8 cellular contexts compared by ENCODE assay signal in the genomic region with DNA sequence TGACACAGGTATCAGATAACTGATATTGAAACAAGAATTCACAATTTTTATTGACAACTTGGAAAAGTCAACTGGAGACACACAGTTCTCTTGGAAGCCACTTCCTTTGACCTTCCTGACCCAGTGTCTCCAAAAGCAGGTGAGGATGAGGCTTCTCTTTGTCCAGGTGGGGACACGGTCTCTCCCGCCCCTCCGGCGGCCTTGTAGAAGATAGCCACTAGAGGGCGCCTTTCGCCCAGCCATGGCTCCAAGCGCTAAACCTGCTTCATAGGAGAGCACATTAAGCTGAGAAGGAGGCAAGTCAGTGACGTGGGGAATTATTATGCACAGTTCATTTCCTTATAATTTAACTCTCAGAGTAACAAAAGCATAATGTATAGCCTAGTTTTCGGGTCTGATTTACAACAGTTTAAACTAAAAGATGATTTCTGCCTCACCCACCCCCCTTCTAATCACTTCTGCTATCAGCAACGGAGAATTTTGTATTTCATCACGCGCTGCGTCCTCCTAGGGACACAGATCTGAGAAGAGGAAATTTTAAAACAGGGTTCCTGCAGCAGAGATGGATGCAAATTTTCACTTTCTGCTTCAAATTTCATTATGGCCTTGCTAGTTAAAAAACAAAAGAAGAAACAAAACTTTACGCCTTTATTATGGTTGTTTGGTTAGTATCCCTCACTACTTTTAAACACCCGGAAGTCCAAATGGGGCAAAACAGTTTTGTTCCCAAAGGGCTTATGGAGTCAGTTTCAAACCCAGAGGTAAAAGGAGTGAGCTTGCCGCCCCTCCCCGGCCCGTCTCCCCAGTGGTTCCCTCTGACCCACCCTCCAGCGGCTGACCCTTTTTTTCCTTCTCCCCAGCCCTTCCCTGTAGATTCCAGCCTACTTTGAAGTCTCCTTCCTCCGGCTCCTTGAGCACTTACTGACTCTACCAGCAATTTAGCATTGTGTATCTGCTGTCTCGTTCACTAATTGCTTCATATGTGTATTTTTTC.
DNase-seq lines count a peak whose midpoint lies in the region; TF ChIP-seq lines count a peak whose summit lies in the region.

No MANE protein-coding gene starts in this region.

- H3K4me3 ChIP-seq in H7 (ENCODE audit: insufficient read depth, low read depth, low read length) (peak overlapping the region; percentile 19; the same call in 1 of the 2 replicates), LNCaP clone FGC (ENCODE audit: low read depth, low read length) (0 out of 2 replicates have a peak overlapping the region, but pooled peaks have one; percentile 12), SJCRH30 (no peak overlapping the region), ovary (peak overlapping the region; percentile 33), thymus (ENCODE audit: low read length) (peak overlapping the region; percentile 51)

- no peaks in the 10 kb centered on the region for H3K36me3 ChIP-seq in H7 (replicated peaks; ENCODE audit: control insufficient read depth, insufficient read depth, low read length)
- H3K36me3 ChIP-seq in SJCRH30: no peaks in the 10 kb centered on the region
- H3K36me3 ChIP-seq in ovary: no peaks in the 10 kb centered on the region
- no peaks in the 10 kb centered on the region for H3K36me3 ChIP-seq in thymus (ENCODE audit: control insufficient read depth, insufficient read depth)

- TF ChIP-seq CTCF in LNCaP clone FGC (IDR thresholded peaks at IDR 0.05; ENCODE audit: control insufficient read depth, extremely low read depth, insufficient read depth) (peak; percentile 84), ovary (IDR thresholded peaks at IDR 0.05) (peak; percentile 52 to 67 (median 61))

- WGBS in ovary, 3 donors: 6 to 15% (median 13%) methylated on average over 21 of the region's 21 CpGs
- 20% methylated on average over 21 of the region's 21 CpGs for WGBS in thymus

- H3K4me1 ChIP-seq in SJCRH30 (no peaks in the 10 kb centered on the region), ovary (ENCODE audit: insufficient read depth) (peaks cover 1% of the 10 kb centered on the region), thymus (ENCODE audit: control insufficient read depth, insufficient read depth, low read length) (no peaks in the 10 kb centered on the region)

- H3K9me3 ChIP-seq in SJCRH30 (replicated peaks) (no peaks in the 10 kb centered on the region), ovary (no peaks in the 10 kb centered on the region), thymus (ENCODE audit: control insufficient read depth) (no peaks in the 10 kb centered on the region)

- peak; percentile 73 for DNase-seq in ELR (ENCODE audit: low read depth)
- DNase-seq in H7: peak; percentile 72
- peak; percentile 32 for DNase-seq in LNCaP clone FGC (ENCODE audit: low read depth)
- DNase-seq in SJCRH30: peak; percentile 57 to 83
- peak; percentile 45 to 67 (median 56) for DNase-seq in activated naive CD4-positive, alpha-beta T cell (lab: John Stamatoyannopoulos, UW)
- peak; percentile 74 for DNase-seq in glomerular visceral epithelial cell (ENCODE audit: extremely low spot score)
- peak; percentile 60 to 82 (median 73) for DNase-seq in ovary

- H3K27ac ChIP-seq in SJCRH30 (no peak overlapping the region), ovary (no peak overlapping the region), thymus (ENCODE audit: low read depth) (no peak overlapping the region)

- no peak for TF ChIP-seq EP300 in ovary (IDR thresholded peaks at IDR 0.05)

- intact Hi-C loops in ovary (cut with DNase I): no loop called here

- no peak for TF ChIP-seq POLR2A in ovary (IDR thresholded peaks at IDR 0.05)

- H3K27me3 ChIP-seq in H7 (ENCODE audit: control insufficient read depth, insufficient read depth, low read length) (no peaks in the 10 kb centered on the region), SJCRH30 (no peaks in the 10 kb centered on the region), ovary (no peaks in the 10 kb centered on the region), thymus (ENCODE audit: control insufficient read depth, insufficient read depth) (no peaks in the 10 kb centered on the region)
